Comparison of ENCODE assay signal across 35 cellular contexts in genomic region chr18:2183432-2183831, GRCh38.
"Had no signal": no experiment of that assay in that cellular context is flagged by ENCODE, and none has a peak within 500 bp of the region (broad histone marks: within the 10 kb centered on the region; RNA-seq: fewer than 3 reads in every experiment).

No MANE protein-coding gene starts in this region.

- H3K27me3 ChIP-seq: MG63 had no signal

- H3K36me3 ChIP-seq: MG63 had no signal

- DNase-seq: Karpas-422, Kasumi-1, MG63, MM.1S, MV-4-11, NCI-H1048, NCI-H1092, NCI-H1092 treated with DMSO at 0.1 percent for 48 hours, NCI-H1105, NCI-H1105 treated with DMSO at 0.1 percent for 48 hours, NCI-H1417, NCI-H1417 treated with DMSO at 0.1 percent for 48 hours, NCI-H1436, NCI-H1436 treated with DMSO at 0.1 percent for 48 hours, NCI-H146, NCI-H1694, NCI-H1694 treated with DMSO at 0.1 percent for 48 hours, NCI-H187, NCI-H187 treated with DMSO at 0.1 percent for 48 hours, NCI-H1930, NCI-H2029, NCI-H2029 treated with DMSO at 0.1 percent for 48 hours, NCI-H2081, NCI-H2081 treated with DMSO at 0.1 percent for 48 hours, NCI-H2107, NCI-H2171, NCI-H2171 treated with DMSO at 0.1 percent for 48 hours, NCI-H2227 treated with DMSO at 0.1 percent for 48 hours, NCI-H226, NCI-H345, NCI-H446, NCI-H446 treated with DMSO at 0.1 percent for 48 hours, NCI-H510A, NCI-H510A treated with DMSO at 0.1 percent for 48 hours, NCI-H524 had no signal

- H3K4me3 ChIP-seq: MG63 had no signal

- H3K9me3 ChIP-seq: MG63 had no signal
